11 cellular contexts compared by ENCODE assay signal in genomic region chr1:19563336-19564097, GRCh38.
DNase-seq lines count a peak whose midpoint lies in the region; ATAC-seq lines count a peak whose summit lies in the region.
"Had no signal": no experiment of that assay in that cellular context is flagged by ENCODE, and none has a peak within 500 bp of the region (broad histone marks: within the 10 kb centered on the region; RNA-seq: fewer than 3 reads in every experiment).

No MANE protein-coding gene starts in this region.

- H3K9me3 Mint-ChIP-seq in activated CD4-positive, alpha-beta T cell treated with anti-CD3 and anti-CD28 coated beads for 36 hours (ENCODE audit: low read depth) = no peaks in the 10 kb centered on the region
- H3K9me3 Mint-ChIP-seq in stimulated activated naive CD8-positive, alpha-beta T cell treated with anti-CD3 and anti-CD28 coated beads, Interleukin-15, amount 100 ng/mL, for 72 hours = no peaks in the 10 kb centered on the region
- H3K9me3 Mint-ChIP-seq: activated naive CD8-positive, alpha-beta T cell treated with anti-CD3 and anti-CD28 coated beads for 36 hours; CD14-positive monocyte had no signal

- H3K27ac Mint-ChIP-seq in activated CD4-positive, alpha-beta T cell treated with anti-CD3 and anti-CD28 coated beads for 36 hours = no peak overlapping the region
- no peak overlapping the region for H3K27ac Mint-ChIP-seq in stimulated activated naive CD8-positive, alpha-beta T cell treated with anti-CD3 and anti-CD28 coated beads, Interleukin-15, amount 100 ng/mL, for 72 hours
- H3K27ac Mint-ChIP-seq: activated naive CD8-positive, alpha-beta T cell treated with anti-CD3 and anti-CD28 coated beads for 36 hours; CD14-positive monocyte had no signal

- peak; percentile 81 for DNase-seq in AG20443 (ENCODE audit: low spot score)
- peak; percentile 70 for DNase-seq in left cardiac atrium
- DNase-seq in activated CD4-positive, alpha-beta T cell treated with anti-CD3 and anti-CD28 coated beads for 36 hours = no peak
- DNase-seq in stimulated activated naive CD8-positive, alpha-beta T cell treated with anti-CD3 and anti-CD28 coated beads, Interleukin-15, amount 100 ng/mL, for 72 hours = no peak
- DNase-seq: activated naive CD8-positive, alpha-beta T cell treated with anti-CD3 and anti-CD28 coated beads for 36 hours; NCI-H1436 had no signal

- peaks cover 7% of the 10 kb centered on the region for H3K4me1 ChIP-seq in rectal smooth muscle tissue (ENCODE audit: control insufficient read depth, insufficient read depth, low read length)

- no peaks in the 10 kb centered on the region for H3K36me3 ChIP-seq in rectal smooth muscle tissue (ENCODE audit: control insufficient read depth, insufficient read depth, low read length)

- H3K4me3 ChIP-seq in rectal smooth muscle tissue (ENCODE audit: low read length) = peak overlapping the region; percentile 32

- ATAC-seq in left cardiac atrium (peak; percentile 92 to 94), HG02840 (IDR thresholded peaks at IDR 0.05; ENCODE audit: low FRiP score, unreplicated experiment) (no peak), HG03025 (IDR thresholded peaks at IDR 0.05; ENCODE audit: low FRiP score, unreplicated experiment) (no peak)
- ATAC-seq in activated CD4-positive, alpha-beta T cell treated with anti-CD3 and anti-CD28 coated beads for 36 hours = no peak
- ATAC-seq in stimulated activated naive CD8-positive, alpha-beta T cell treated with anti-CD3 and anti-CD28 coated beads, Interleukin-15, amount 100 ng/mL, for 72 hours = no peak

- peak overlapping the region; percentile 5 for H3K9ac ChIP-seq in rectal smooth muscle tissue (ENCODE audit: low read length)

- H3K4me1 Mint-ChIP-seq in activated CD4-positive, alpha-beta T cell treated with anti-CD3 and anti-CD28 coated beads for 36 hours = peaks cover 6% of the 10 kb centered on the region
- H3K4me1 Mint-ChIP-seq in stimulated activated naive CD8-positive, alpha-beta T cell treated with anti-CD3 and anti-CD28 coated beads, Interleukin-15, amount 100 ng/mL, for 72 hours = no peaks in the 10 kb centered on the region

- CTCF ChIA-PET in activated CD4-positive, alpha-beta T cell treated with anti-CD3 and anti-CD28 coated beads for 36 hours (lab: Charles Lee) = no interaction called here

- no peak overlapping the region for H3K4me3 Mint-ChIP-seq in activated CD4-positive, alpha-beta T cell treated with anti-CD3 and anti-CD28 coated beads for 36 hours
- no peak overlapping the region for H3K4me3 Mint-ChIP-seq in stimulated activated naive CD8-positive, alpha-beta T cell treated with anti-CD3 and anti-CD28 coated beads, Interleukin-15, amount 100 ng/mL, for 72 hours
- H3K4me3 Mint-ChIP-seq: activated naive CD8-positive, alpha-beta T cell treated with anti-CD3 and anti-CD28 coated beads for 36 hours; CD14-positive monocyte had no signal

- H3K27ac ChIP-seq in angular gyrus (ENCODE audit: low read depth, low read length) (peak overlapping the region; percentile 88), rectal smooth muscle tissue (ENCODE audit: low read depth, low read length) (peak overlapping the region; percentile 88)

- no peaks in the 10 kb centered on the region for H3K27me3 Mint-ChIP-seq in activated CD4-positive, alpha-beta T cell treated with anti-CD3 and anti-CD28 coated beads for 36 hours
- H3K27me3 Mint-ChIP-seq in stimulated activated naive CD8-positive, alpha-beta T cell treated with anti-CD3 and anti-CD28 coated beads, Interleukin-15, amount 100 ng/mL, for 72 hours = no peaks in the 10 kb centered on the region
- H3K27me3 Mint-ChIP-seq: activated naive CD8-positive, alpha-beta T cell treated with anti-CD3 and anti-CD28 coated beads for 36 hours had no signal

- H3K36me3 Mint-ChIP-seq in activated CD4-positive, alpha-beta T cell treated with anti-CD3 and anti-CD28 coated beads for 36 hours (ENCODE audit: low read depth) = no peaks in the 10 kb centered on the region
- H3K36me3 Mint-ChIP-seq: activated naive CD8-positive, alpha-beta T cell treated with anti-CD3 and anti-CD28 coated beads for 36 hours; CD14-positive monocyte had no signal

- intact Hi-C loops in left cardiac atrium (cut with DNase I) = loop anchor here in 1 of 2 donors (5.0 kb wide), 1 partner anchor 56 kb away; no protein-coding TSS in a partner anchor
- intact Hi-C loops in activated CD4-positive, alpha-beta T cell treated with anti-CD3 and anti-CD28 coated beads for 36 hours (cut with DNase I, micrococcal nuclease) = no loop called here

- POLR2A ChIA-PET in activated CD4-positive, alpha-beta T cell treated with anti-CD3 and anti-CD28 coated beads for 36 hours (lab: Charles Lee) = no interaction called here

- no peaks in the 10 kb centered on the region for H3K27me3 ChIP-seq in rectal smooth muscle tissue (ENCODE audit: control insufficient read depth, insufficient read depth, low read length)

Comparison
In these comparisons a context has a peak if more than half of its experiments do, and no peak if none do; other contexts are left out.
1. DNase-seq: peak in AG20443 (single experiment) and left cardiac atrium (single experiment); none in activated CD4-positive, alpha-beta T cell treated with anti-CD3 and anti-CD28 coated beads for 36 hours (single experiment) and stimulated activated naive CD8-positive, alpha-beta T cell treated with anti-CD3 and anti-CD28 coated beads, Interleukin-15, amount 100 ng/mL, for 72 hours (0 of 2).
2. ATAC-seq: peak in left cardiac atrium (2 of 2); none in activated CD4-positive, alpha-beta T cell treated with anti-CD3 and anti-CD28 coated beads for 36 hours (single experiment), HG02840 (single experiment), stimulated activated naive CD8-positive, alpha-beta T cell treated with anti-CD3 and anti-CD28 coated beads, Interleukin-15, amount 100 ng/mL, for 72 hours (single experiment) and HG03025 (single experiment).